ENCODE assay signal across 17 cellular contexts in genomic region chr1:222970040-222970439, GRCh38.
A peak's percentile ranks its signal among the peaks of the same experiment; 100 is the strongest.
DNase-seq lines count a peak whose midpoint lies in the region; ATAC-seq and TF ChIP-seq lines count a peak whose summit lies in the region.
"Had no signal": no experiment of that assay in that cellular context is flagged by ENCODE, and none has a peak within 500 bp of the region (broad histone marks: within the 10 kb centered on the region; RNA-seq: fewer than 3 reads in every experiment).

No MANE protein-coding gene starts in this region.

- peak overlapping the region; percentile 68 for H3K27ac ChIP-seq in mesodermal cell (ENCODE audit: low read depth, low read length, severe bottlenecking)
- H3K27ac ChIP-seq in right lobe of liver, result no peak overlapping the region
- H3K27ac ChIP-seq: 22Rv1, Peyer's patch had no signal

- in situ Hi-C loops in G401 (cut with HindIII; ENCODE audit: low sequenced_read_pairs), result no loop called here

- DNase-seq in NCI-H1417 (lab: John Stamatoyannopoulos, UW), result peak in 2 of 3 experiments; percentile 36 to 66
- DNase-seq in NCI-H1417 treated with DMSO at 0.1 percent for 48 hours (lab: John Stamatoyannopoulos, UW), result no peak
- peak; percentile 91 for DNase-seq in NCI-H69 (lab: John Stamatoyannopoulos, UW)
- DNase-seq in right lobe of liver, result no peak
- no peak for DNase-seq in G401 (ENCODE audit: low spot score)
- no peak for DNase-seq in GM19240 (ENCODE audit: insufficient read length, low spot score)
- DNase-seq: DMS 273 treated with DMSO at 0.1 percent for 48 hours, GDM1, H7, HFFc6, KG1, NCI-H345, NCI-H526, Peyer's patch had no signal

- no peak for ATAC-seq in right lobe of liver
- ATAC-seq in HG02610 (IDR thresholded peaks at IDR 0.05; ENCODE audit: unreplicated experiment), result no peak

- H3K4me1 ChIP-seq in mesodermal cell (ENCODE audit: control insufficient read depth, insufficient read depth, low read length, poor library complexity, severe bottlenecking), result peaks cover 6% of the 10 kb centered on the region
- H3K4me1 ChIP-seq in right lobe of liver, result no peaks in the 10 kb centered on the region

- H3K27me3 ChIP-seq in right lobe of liver, result no peaks in the 10 kb centered on the region
- H3K27me3 ChIP-seq: Peyer's patch had no signal

- intact Hi-C loops in right lobe of liver (cut with DNase I), result no loop called here

- H3K4me3 ChIP-seq in mesodermal cell (ENCODE audit: extremely low read depth, insufficient read depth, low read length, poor library complexity, severe bottlenecking) (no peak overlapping the region), right lobe of liver (no peak overlapping the region)
- H3K4me3 ChIP-seq: Peyer's patch had no signal

- H3K36me3 ChIP-seq in mesodermal cell (ENCODE audit: control insufficient read depth, insufficient read depth, low read length) (no peaks in the 10 kb centered on the region), right lobe of liver (no peaks in the 10 kb centered on the region)
- H3K36me3 ChIP-seq: Peyer's patch had no signal

- no peak for TF ChIP-seq CTCF in right lobe of liver (IDR thresholded peaks at IDR 0.05)

- TF ChIP-seq POLR2A in right lobe of liver (IDR thresholded peaks at IDR 0.05), result no peak

- 91 to 95% methylated on average over 6 of the region's 8 CpGs for WGBS in mesodermal cell (ENCODE audit: insufficient coverage in 2 of 2), 2 experiments
- 83% methylated on average over 8 of the region's 8 CpGs for WGBS in right lobe of liver (ENCODE audit: insufficient coverage, low coverage, low lambda C conversion rate, missing lambda C conversion rate)

- H3K9me3 ChIP-seq in mesodermal cell (ENCODE audit: control insufficient read depth, low read length), result no peaks in the 10 kb centered on the region
- H3K9me3 ChIP-seq in right lobe of liver, result no peaks in the 10 kb centered on the region
- H3K9me3 ChIP-seq: Peyer's patch had no signal

Comparison
In these comparisons a context has a peak if more than half of its experiments do, and no peak if none do; other contexts are left out.
1. DNase-seq: peak in NCI-H1417 (2 of 3) and NCI-H69 (single experiment); none in NCI-H1417 treated with DMSO at 0.1 percent for 48 hours (single experiment), right lobe of liver (0 of 3), G401 (single experiment) and GM19240 (single experiment).